23 cellular contexts compared by ENCODE assay signal in the genomic region with DNA sequence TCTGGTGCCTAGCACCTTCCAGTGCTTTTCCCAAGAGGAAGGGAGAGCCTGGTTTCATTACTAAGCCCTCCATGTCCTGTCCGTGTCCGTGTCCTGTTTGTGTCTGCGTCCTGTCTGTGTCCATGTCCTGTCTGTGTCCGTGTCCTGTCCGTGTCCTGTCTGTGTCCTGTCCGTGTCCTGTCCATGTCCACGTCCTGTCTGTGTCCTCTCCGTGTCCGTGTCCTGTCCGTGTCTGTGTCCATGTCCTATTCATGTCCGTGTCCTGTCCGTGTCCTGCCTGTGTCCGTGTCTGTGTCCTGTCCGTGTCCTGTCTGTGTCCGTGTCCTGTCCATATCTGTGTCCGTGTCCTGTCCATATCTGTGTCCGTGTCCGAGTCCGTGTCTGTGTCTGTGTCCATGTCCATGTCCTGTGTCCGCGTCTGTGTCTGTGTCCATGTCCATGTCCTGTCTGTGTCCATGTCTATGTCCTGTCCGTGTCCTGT. TPM values are rescaled to one million over a fixed set of nuclear protein-coding genes. Genes with fewer than 3 reads are reported as not detected.
DNase-seq lines count a peak whose midpoint lies in the region; ATAC-seq, FAIRE-seq and TF ChIP-seq lines count a peak whose summit lies in the region.
"Had no signal": no experiment of that assay in that cellular context is flagged by ENCODE, and none has a peak within 500 bp of the region (broad histone marks: within the 10 kb centered on the region; RNA-seq: fewer than 3 reads in every experiment).

No MANE protein-coding gene starts in this region.

- H3K23ac ChIP-seq in H1 (ENCODE audit: insufficient read length) (no peak overlapping the region), neuronal stem cell (ENCODE audit: low read depth, low read length, poor library complexity) (peak overlapping the region; percentile 50)

- H2BK5ac ChIP-seq in H1 (ENCODE audit: low read depth, low read length) (peak overlapping the region; percentile 36), neuronal stem cell (ENCODE audit: low read length) (peak overlapping the region; percentile 66)

- H3K23me2 ChIP-seq in H1 (ENCODE audit: low read depth, low read length), result peaks cover 4% of the 10 kb centered on the region; the same call in 1 of the 2 replicates

- peaks cover 0 to 5% of the 10 kb centered on the region in 2 experiments for H4K20me1 ChIP-seq in H1 (replicated peaks in 1 of 2; ENCODE audit: control insufficient read depth in 1 of 2, insufficient read depth in 2 of 2, low read length in 2 of 2)

- no peak for FAIRE-seq in H1 (lab: Jason Lieb, UNC)
- FAIRE-seq: GM18507 had no signal

- POLR2A ChIA-PET in H1 (lab: Charles Lee; ENCODE audit: partially characterized antibody), result no interaction called here

- no peak overlapping the region for H3K4me3 Mint-ChIP-seq in natural killer cell treated with Interleukin-12 subunit alpha and Interleukin-12 subunit beta and Interleukin-15 and Interleukin-18, amount 100 ng/mL, for 72 hours
- no peak overlapping the region for H3K4me3 Mint-ChIP-seq in natural killer cell
- H3K4me3 Mint-ChIP-seq: CD4-positive, alpha-beta T cell; memory B cell had no signal

- TF ChIP-seq CTCF in natural killer cell (IDR thresholded peaks at IDR 0.05) (no peak), H1 (IDR thresholded peaks at IDR 0.05; ENCODE audit: control extremely low read depth in 1 of 3, insufficient read depth in 1 of 3, low read depth in 1 of 3, low read length in 3 of 3) (no peak; a peak in 1 of 4 replicates)

- TF ChIP-seq RAD21 in H1 (IDR thresholded peaks at IDR 0.05 in 1 of 2, conservative IDR thresholded peaks at IDR 0.05 in 1 of 2; ENCODE audit: low read depth in 2 of 2, low read length in 2 of 2), result no peak

- intact Hi-C loops in natural killer cell (cut with micrococcal nuclease), result no loop called here

- no peak for TF ChIP-seq EP300 in H1 (IDR thresholded peaks at IDR 0.05; ENCODE audit: borderline replicate concordance in 1 of 2, low read depth in 2 of 2, low read length in 2 of 2)

- H3K79me2 ChIP-seq in H1 (ENCODE audit: control insufficient read depth in 1 of 2, insufficient read depth in 2 of 2, low read length in 2 of 2), result no peaks in the 10 kb centered on the region

- peaks cover 0 to 5% of the 10 kb centered on the region in 2 experiments; a peak in 1 of 4 replicates for H3K9me3 ChIP-seq in H1 (ENCODE audit: insufficient read depth in 2 of 2, low read depth in 1 of 2, low read length in 1 of 2)
- H3K9me3 ChIP-seq in neuronal stem cell (replicated peaks in 1 of 2; ENCODE audit: control insufficient read depth in 2 of 2, insufficient read depth in 1 of 2, low read depth in 1 of 2, low read length in 2 of 2), result peaks cover 9% of the 10 kb centered on the region in 2 donors
- H3K9me3 ChIP-seq: esophagus squamous epithelium, gastrocnemius medialis had no signal

- H2BK12ac ChIP-seq in H1 (ENCODE audit: low read depth, low read length) (peak overlapping the region; percentile 78; the same call in 1 of the 2 replicates), neuronal stem cell (ENCODE audit: low read length) (peak overlapping the region; percentile 63)

- H3K27ac ChIP-seq in H1 (ENCODE audit: low read depth, low read length) (no peak overlapping the region), neuronal stem cell (replicated peaks; ENCODE audit: low read length) (no peak overlapping the region)
- H3K27ac ChIP-seq: esophagus squamous epithelium, gastrocnemius medialis, SJCRH30 had no signal

- H3K27me3 ChIP-seq in H1 (replicated peaks in 1 of 4; ENCODE audit: control insufficient read depth in 3 of 4, extremely low read depth in 1 of 4, insufficient read depth in 3 of 4, low read length in 3 of 4) (no peaks in the 10 kb centered on the region; a peak in 1 of 7 replicates), neuronal stem cell (ENCODE audit: control insufficient read depth in 3 of 3, insufficient read depth in 3 of 3, low read depth in 1 of 3, low read length in 3 of 3) (peaks cover 0 to 19% (median 2%) of the 10 kb centered on the region in 3 experiments)

- H3K79me1 ChIP-seq in H1 (ENCODE audit: low read depth, low read length), result 0 out of 2 replicates have a peak, but pooled peaks cover 3% of the 10 kb centered on the region
- H3K79me1 ChIP-seq in neuronal stem cell (ENCODE audit: low read depth, low read length), result no peaks in the 10 kb centered on the region

- H3K4ac ChIP-seq in H1 (replicated peaks; ENCODE audit: insufficient read length, low read depth, low read length) (peak overlapping the region; percentile 80), neuronal stem cell (ENCODE audit: low read length) (no peak overlapping the region)

- H3K27ac Mint-ChIP-seq in natural killer cell treated with Interleukin-12 subunit alpha and Interleukin-12 subunit beta and Interleukin-15 and Interleukin-18, amount 100 ng/mL, for 72 hours, result no peak overlapping the region
- H3K27ac Mint-ChIP-seq in natural killer cell, result no peak overlapping the region
- H3K27ac Mint-ChIP-seq: CD4-positive, alpha-beta T cell; memory B cell had no signal

- CTCF ChIA-PET in H1 (lab: Charles Lee; ENCODE audit: partially characterized antibody), result interaction anchor here (1.3 kb wide), 1 partner anchor 164 kb away, joined by 3 read pairs; no protein-coding TSS in a partner anchor

- no peak overlapping the region for H2BK120ac ChIP-seq in H1 (replicated peaks; ENCODE audit: low read depth, low read length)
- H2BK120ac ChIP-seq in neuronal stem cell (ENCODE audit: low read depth, low read length), result no peak overlapping the region

- H4K91ac ChIP-seq in H1 (replicated peaks; ENCODE audit: insufficient read length, low read length), result peak overlapping the region; percentile 73
- H4K91ac ChIP-seq in neuronal stem cell (ENCODE audit: low read depth, low read length, poor library complexity), result no peak overlapping the region

- 93% methylated on average over 22 of the region's 22 CpGs; no CpG with 5 or more reads in 1 of the 2 experiments for WGBS in H1 (ENCODE audit: extremely low coverage in 1 of 2, insufficient coverage in 1 of 2, insufficient read length in 1 of 2, insufficient replicate concordance in 2 of 2, low coverage in 1 of 2, low lambda C conversion rate in 2 of 2, missing lambda C conversion rate in 1 of 2), 2 experiments
- WGBS in neuronal stem cell (ENCODE audit: extremely low coverage in 2 of 2, insufficient read length in 2 of 2, insufficient replicate concordance in 1 of 2), 2 donors, result no CpG with 5 or more reads among the region's 22 CpGs

- H2AFZ ChIP-seq in H1 (ENCODE audit: low read length) (no peak overlapping the region), neuronal stem cell (ENCODE audit: low read length) (no peak overlapping the region)

- TF ChIP-seq POLR2A in H1 (IDR thresholded peaks at IDR 0.05; ENCODE audit: control extremely low read depth in 1 of 2, low read depth in 2 of 2, low read length in 2 of 2), result no peak

- H3K27me3 Mint-ChIP-seq in natural killer cell treated with Interleukin-12 subunit alpha and Interleukin-12 subunit beta and Interleukin-15 and Interleukin-18, amount 100 ng/mL, for 72 hours, result peaks cover 6 to 9% of the 10 kb centered on the region in 2 donors
- peaks cover 0 to 6% of the 10 kb centered on the region in 2 donors for H3K27me3 Mint-ChIP-seq in natural killer cell (ENCODE audit: low read depth in 2 of 2)

- ATAC-seq in natural killer cell treated with Interleukin-12 subunit alpha and Interleukin-12 subunit beta and Interleukin-15 and Interleukin-18, amount 100 ng/mL, for 72 hours, result no peak
- ATAC-seq in natural killer cell (no peak), GM19467 (IDR thresholded peaks at IDR 0.05; ENCODE audit: unreplicated experiment) (no peak)
- ATAC-seq: gastrocnemius medialis had no signal

- H3K56ac ChIP-seq in H1 (replicated peaks; ENCODE audit: insufficient read length, low read depth, low read length), result no peak overlapping the region

- H3K4me1 Mint-ChIP-seq in natural killer cell treated with Interleukin-12 subunit alpha and Interleukin-12 subunit beta and Interleukin-15 and Interleukin-18, amount 100 ng/mL, for 72 hours (ENCODE audit: low read depth in 2 of 2), result peaks cover 0 to 4% of the 10 kb centered on the region in 2 donors
- H3K4me1 Mint-ChIP-seq in natural killer cell, result no peaks in the 10 kb centered on the region
- H3K4me1 Mint-ChIP-seq: memory B cell had no signal

- peak overlapping the region; percentile 100 for H2AK5ac ChIP-seq in H1 (ENCODE audit: low read depth, low read length)
- H2AK5ac ChIP-seq in neuronal stem cell (ENCODE audit: low read depth, low read length), result no peak overlapping the region

- H3K4me2 ChIP-seq in H1 (ENCODE audit: insufficient read depth in 1 of 2, low read depth in 2 of 2, low read length in 2 of 2), result no peak overlapping the region
- H3K4me2 ChIP-seq in neuronal stem cell (ENCODE audit: insufficient read depth, low read length, poor library complexity, severe bottlenecking), result no peak overlapping the region

- H3K9ac ChIP-seq in H1 (replicated peaks in 1 of 4; ENCODE audit: extremely low read depth in 1 of 4, low read depth in 3 of 4, low read length in 3 of 4) (no peak overlapping the region), neuronal stem cell (ENCODE audit: low read depth, low read length, poor library complexity) (no peak overlapping the region)

- no peak overlapping the region for H3K14ac ChIP-seq in H1 (ENCODE audit: insufficient read length)
- H3K14ac ChIP-seq in neuronal stem cell (ENCODE audit: low read length), result no peak overlapping the region

- H2BK15ac ChIP-seq in H1 (ENCODE audit: low read length), result 0 out of 2 replicates have a peak overlapping the region, but pooled peaks have one; percentile 77
- H2BK15ac ChIP-seq in neuronal stem cell (ENCODE audit: low read length), result no peak overlapping the region

- peaks cover 0 to 2% (median 0%) of the 10 kb centered on the region in 4 experiments; a peak in 2 of 7 replicates for H3K4me1 ChIP-seq in H1 (replicated peaks in 1 of 4; ENCODE audit: control insufficient read depth in 3 of 4, insufficient read depth in 4 of 4, low read length in 3 of 4)
- H3K4me1 ChIP-seq in neuronal stem cell (ENCODE audit: control insufficient read depth in 2 of 2, insufficient read depth in 1 of 2, low read depth in 1 of 2, low read length in 2 of 2), result peaks cover 3 to 10% of the 10 kb centered on the region in 2 donors

- peaks cover 8% of the 10 kb centered on the region for H3K9me3 Mint-ChIP-seq in natural killer cell treated with Interleukin-12 subunit alpha and Interleukin-12 subunit beta and Interleukin-15 and Interleukin-18, amount 100 ng/mL, for 72 hours
- H3K9me3 Mint-ChIP-seq in natural killer cell, result no peaks in the 10 kb centered on the region
- H3K9me3 Mint-ChIP-seq: CD4-positive, alpha-beta T cell; memory B cell had no signal

- H3K36me3 Mint-ChIP-seq in natural killer cell treated with Interleukin-12 subunit alpha and Interleukin-12 subunit beta and Interleukin-15 and Interleukin-18, amount 100 ng/mL, for 72 hours, result no peaks in the 10 kb centered on the region
- H3K36me3 Mint-ChIP-seq in natural killer cell, result no peaks in the 10 kb centered on the region
- H3K36me3 Mint-ChIP-seq: memory B cell had no signal

- H3K4me3 ChIP-seq in H1 (ENCODE audit: extremely low read depth in 1 of 4, insufficient read depth in 2 of 4, low read depth in 3 of 4, low read length in 4 of 4) (no peak overlapping the region), neuronal stem cell (ENCODE audit: low read length in 2 of 2) (peak overlapping the region in 1 of 2 donors; percentile 7)
- H3K4me3 ChIP-seq: esophagus squamous epithelium, gastrocnemius medialis, SJCRH30 had no signal

- H3K36me3 ChIP-seq in H1 (ENCODE audit: control insufficient read depth in 2 of 4, insufficient read depth in 4 of 4, low read length in 3 of 4), result no peaks in the 10 kb centered on the region
- H3K36me3 ChIP-seq in neuronal stem cell (replicated peaks in 1 of 2; ENCODE audit: control insufficient read depth in 2 of 2, insufficient read depth in 2 of 2, low read length in 2 of 2), result no peaks in the 10 kb centered on the region
- H3K36me3 ChIP-seq: esophagus squamous epithelium, gastrocnemius medialis, SJCRH30 had no signal

- H4K5ac ChIP-seq in H1 (ENCODE audit: insufficient read length, low read depth, low read length), result no peak overlapping the region

- no peak overlapping the region for H3K18ac ChIP-seq in H1 (ENCODE audit: extremely low read depth, low read length)
- H3K18ac ChIP-seq in neuronal stem cell (ENCODE audit: low read length), result no peak overlapping the region

- peak; percentile 42 for DNase-seq in natural killer cell treated with Interleukin-12 subunit alpha and Interleukin-12 subunit beta and Interleukin-15 and Interleukin-18, amount 100 ng/mL, for 72 hours (ENCODE audit: low spot score)
- no peak for DNase-seq in natural killer cell
- DNase-seq in H1 (ENCODE audit: low read depth in 1 of 2, low spot score in 2 of 2), result peak in 1 of 2 experiments; percentile 39
- no peak for DNase-seq in neuronal stem cell (ENCODE audit: low spot score)
- DNase-seq in NCI-H1694 (lab: John Stamatoyannopoulos, UW), result no peak
- DNase-seq in dedifferentiated amniotic fluid mesenchymal stem cell (ENCODE audit: extremely low spot score), result no peak
- DNase-seq: activated CD4-positive, alpha-beta T cell treated with anti-CD3 and anti-CD28 coated beads, Interleukin-2, amount 50 U/mL, for 4 hours; activated gamma-delta T cell treated with Interleukin-2 at 50 U/mL for 16 hours; effector CD8-positive, alpha-beta T cell; esophagus squamous epithelium; gastrocnemius medialis; GOT3; NCI-H2081 treated with DMSO at 0.1 percent for 48 hours; SJCRH30; T-helper 2 cell had no signal

- H4K8ac ChIP-seq in H1 (ENCODE audit: extremely low read depth, insufficient read depth, low read length) (no peak overlapping the region), neuronal stem cell (ENCODE audit: low read depth, low read length) (no peak overlapping the region)

- H2BK20ac ChIP-seq in H1 (ENCODE audit: low read length), result 0 out of 2 replicates have a peak overlapping the region, but pooled peaks have one; percentile 15

RNA-seq across cellular contexts. Expression of a gene that starts 54.3 kb away (rescaled TPM):
- not detected for total RNA-seq in natural killer cell treated with Interleukin-12 subunit alpha and Interleukin-12 subunit beta and Interleukin-15 and Interleukin-18, amount 100 ng/mL, for 72 hours
- total RNA-seq in natural killer cell, result not detected
- 0.38 and 0.47 TPM in 2 replicates for total RNA-seq in H1 (2021; fragmentation: NEBNext Ultra II Directional; extraction: Animal tissue kit (Norgen Biotek cat#: 25700))
- 0.36 TPM in 1 of 2 replicates, not detected in the other for polyA plus RNA-seq in H1 (2011; rRNA removed)
- polyA plus RNA-seq in H1 (2011; cell fraction: cytosol; rRNA removed), result 0.14 TPM
- 0.13 TPM for polyA plus RNA-seq in H1 (2011; cell fraction: nucleus; rRNA removed)
- not detected in 4 replicates for polyA plus RNA-seq in H1 (2012, experiment 1 of 2)
- polyA plus RNA-seq in H1 (2012, experiment 2 of 2), result not detected
- 0.04 TPM for polyA plus RNA-seq in H1 (2013, experiment 1 of 2)
- polyA plus RNA-seq in H1 (2013, experiment 2 of 2), result 0.09 TPM
- polyA minus RNA-seq in H1 (2011; rRNA and poly(A)+ RNA removed), result not detected in 2 replicates
- polyA minus RNA-seq in H1 (2011; cell fraction: cytosol; rRNA and poly(A)+ RNA removed), result 1.0 TPM
- 0.80 TPM for polyA minus RNA-seq in H1 (2011; cell fraction: nucleus; rRNA and poly(A)+ RNA removed)
- polyA plus RNA-seq in neuronal stem cell (2013, experiment 1 of 2), result not detected
- polyA plus RNA-seq in neuronal stem cell (2013, experiment 2 of 2), result not detected
- total RNA-seq: astrocyte; CD4-positive, alpha-beta T cell; esophagus squamous epithelium; gastrocnemius medialis; kidney epithelial cell; osteoblast; SJCRH30 had no signal
- polyA plus RNA-seq: urinary bladder had no signal
